In the genomic region with DNA sequence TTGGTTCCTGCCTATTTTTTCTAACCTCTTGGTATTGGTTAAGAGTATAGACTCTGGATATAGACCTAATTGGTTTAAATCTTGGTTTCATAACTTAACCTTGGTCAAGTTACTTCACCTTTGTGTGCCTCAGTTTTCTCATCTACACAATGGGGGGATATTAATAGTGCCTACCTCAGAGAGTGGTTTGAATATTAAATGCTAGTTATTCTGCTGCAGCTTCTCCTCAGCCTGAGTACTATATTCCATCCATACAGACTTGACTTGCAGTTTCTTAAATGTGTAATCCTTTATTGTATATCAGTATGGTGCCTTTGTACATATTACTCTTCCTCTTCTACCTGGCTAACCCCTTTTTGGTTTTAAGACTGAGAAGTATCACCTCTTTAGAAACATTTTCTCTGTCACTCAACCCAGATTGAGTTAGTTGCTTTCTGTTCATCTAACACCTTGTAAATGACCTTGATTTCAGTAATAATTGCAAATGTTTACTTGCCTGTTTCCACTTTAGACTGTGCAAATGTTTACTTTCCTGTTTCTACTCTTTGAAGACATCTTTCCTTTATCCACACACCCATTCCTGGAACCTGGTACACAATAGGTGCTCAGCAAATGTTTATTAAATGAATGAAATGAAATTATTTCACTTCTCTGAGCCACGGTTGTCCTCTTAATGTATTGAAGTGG, we compare ENCODE assay signal across 1 cellular context.
TF ChIP-seq lines count a peak whose summit lies in the region.

No MANE protein-coding gene starts in this region.

TF ChIP-seq in HepG2, 621 proteins besides CTCF, POLR2A, EP300 and RAD21 (continued from another document and continues in another):
- TF ChIP-seq, protein P1, sequence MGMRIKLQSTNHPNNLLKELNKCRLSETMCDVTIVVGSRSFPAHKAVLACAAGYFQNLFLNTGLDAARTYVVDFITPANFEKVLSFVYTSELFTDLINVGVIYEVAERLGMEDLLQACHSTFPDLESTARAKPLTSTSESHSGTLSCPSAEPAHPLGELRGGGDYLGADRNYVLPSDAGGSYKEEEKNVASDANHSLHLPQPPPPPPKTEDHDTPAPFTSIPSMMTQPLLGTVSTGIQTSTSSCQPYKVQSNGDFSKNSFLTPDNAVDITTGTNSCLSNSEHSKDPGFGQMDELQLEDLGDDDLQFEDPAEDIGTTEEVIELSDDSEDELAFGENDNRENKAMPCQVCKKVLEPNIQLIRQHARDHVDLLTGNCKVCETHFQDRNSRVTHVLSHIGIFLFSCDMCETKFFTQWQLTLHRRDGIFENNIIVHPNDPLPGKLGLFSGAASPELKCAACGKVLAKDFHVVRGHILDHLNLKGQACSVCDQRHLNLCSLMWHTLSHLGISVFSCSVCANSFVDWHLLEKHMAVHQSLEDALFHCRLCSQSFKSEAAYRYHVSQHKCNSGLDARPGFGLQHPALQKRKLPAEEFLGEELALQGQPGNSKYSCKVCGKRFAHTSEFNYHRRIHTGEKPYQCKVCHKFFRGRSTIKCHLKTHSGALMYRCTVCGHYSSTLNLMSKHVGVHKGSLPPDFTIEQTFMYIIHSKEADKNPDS (CRISPR knock-in tag; IDR thresholded peaks at IDR 0.05): no peak
- TF ChIP-seq, protein P2, sequence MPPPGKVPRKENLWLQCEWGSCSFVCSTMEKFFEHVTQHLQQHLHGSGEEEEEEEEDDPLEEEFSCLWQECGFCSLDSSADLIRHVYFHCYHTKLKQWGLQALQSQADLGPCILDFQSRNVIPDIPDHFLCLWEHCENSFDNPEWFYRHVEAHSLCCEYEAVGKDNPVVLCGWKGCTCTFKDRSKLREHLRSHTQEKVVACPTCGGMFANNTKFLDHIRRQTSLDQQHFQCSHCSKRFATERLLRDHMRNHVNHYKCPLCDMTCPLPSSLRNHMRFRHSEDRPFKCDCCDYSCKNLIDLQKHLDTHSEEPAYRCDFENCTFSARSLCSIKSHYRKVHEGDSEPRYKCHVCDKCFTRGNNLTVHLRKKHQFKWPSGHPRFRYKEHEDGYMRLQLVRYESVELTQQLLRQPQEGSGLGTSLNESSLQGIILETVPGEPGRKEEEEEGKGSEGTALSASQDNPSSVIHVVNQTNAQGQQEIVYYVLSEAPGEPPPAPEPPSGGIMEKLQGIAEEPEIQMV (CRISPR knock-in tag; IDR thresholded peaks at IDR 0.05; ENCODE audit: low read depth): no peak
- TF ChIP-seq RFXAP (CRISPR knock-in tag; IDR thresholded peaks at IDR 0.05; ENCODE audit: borderline replicate concordance) (no peak), HDAC2 (CRISPR knock-in tag; IDR thresholded peaks at IDR 0.05) (peak; percentile 63; the same call in 1 of the 2 replicates), ZNF878 (CRISPR knock-in tag; IDR thresholded peaks at IDR 0.05) (peak; percentile 56; the same call in 1 of the 2 replicates), FOXA3 (CRISPR knock-in tag; IDR thresholded peaks at IDR 0.05) (peak; percentile 94), ZNF160 (CRISPR knock-in tag; IDR thresholded peaks at IDR 0.05) (no peak), PAX8 (CRISPR knock-in tag; IDR thresholded peaks at IDR 0.05; ENCODE audit: borderline replicate concordance) (no peak), ZNF263 (CRISPR knock-in tag; IDR thresholded peaks at IDR 0.05) (no peak), ZNF589 (CRISPR knock-in tag; conservative IDR thresholded peaks at IDR 0.05) (no peak), ZNF614 (CRISPR knock-in tag; IDR thresholded peaks at IDR 0.05; ENCODE audit: borderline replicate concordance) (no peak), SMYD3 (CRISPR knock-in tag; IDR thresholded peaks at IDR 0.05) (0 out of 2 replicates have a peak, but pooled peaks have one; percentile 16), HOXA7 (CRISPR knock-in tag; IDR thresholded peaks at IDR 0.05) (no peak), STAT5B (CRISPR knock-in tag; IDR thresholded peaks at IDR 0.05) (no peak), HMG20B (CRISPR knock-in tag; conservative IDR thresholded peaks at IDR 0.05) (no peak), ZKSCAN8 (CRISPR knock-in tag; IDR thresholded peaks at IDR 0.05; ENCODE audit: borderline replicate concordance) (peak; percentile 100), SP1 (IDR thresholded peaks at IDR 0.05) (no peak), SP1 (CRISPR knock-in tag; IDR thresholded peaks at IDR 0.05) (no peak), KLF16 (CRISPR knock-in tag; IDR thresholded peaks at IDR 0.05) (peak in 1 of 2 experiments; percentile 72; a peak in 2 of 4 replicates), KDM3A (CRISPR knock-in tag; IDR thresholded peaks at IDR 0.05; ENCODE audit: low read depth) (no peak), ZNF205 (CRISPR knock-in tag; IDR thresholded peaks at IDR 0.05) (no peak), ELF3 (CRISPR knock-in tag; IDR thresholded peaks at IDR 0.05) (peak; percentile 82), ZNF235 (CRISPR knock-in tag; IDR thresholded peaks at IDR 0.05; ENCODE audit: borderline replicate concordance) (no peak), ZNF605 (CRISPR knock-in tag; IDR thresholded peaks at IDR 0.05) (no peak), MXI1 (IDR thresholded peaks at IDR 0.05; ENCODE audit: borderline replicate concordance, low read depth, low read length) (no peak), KDM1A (CRISPR knock-in tag; IDR thresholded peaks at IDR 0.05) (peak; percentile 86; the same call in 1 of the 2 replicates), MED8 (CRISPR knock-in tag; IDR thresholded peaks at IDR 0.05; ENCODE audit: insufficient replicate concordance) (no peak)
- TF ChIP-seq, protein P3, sequence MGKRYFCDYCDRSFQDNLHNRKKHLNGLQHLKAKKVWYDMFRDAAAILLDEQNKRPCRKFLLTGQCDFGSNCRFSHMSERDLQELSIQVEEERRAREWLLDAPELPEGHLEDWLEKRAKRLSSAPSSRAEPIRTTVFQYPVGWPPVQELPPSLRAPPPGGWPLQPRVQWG (CRISPR knock-in tag; IDR thresholded peaks at IDR 0.05; ENCODE audit: borderline replicate concordance, low read depth): no peak
- TF ChIP-seq, protein P4, sequence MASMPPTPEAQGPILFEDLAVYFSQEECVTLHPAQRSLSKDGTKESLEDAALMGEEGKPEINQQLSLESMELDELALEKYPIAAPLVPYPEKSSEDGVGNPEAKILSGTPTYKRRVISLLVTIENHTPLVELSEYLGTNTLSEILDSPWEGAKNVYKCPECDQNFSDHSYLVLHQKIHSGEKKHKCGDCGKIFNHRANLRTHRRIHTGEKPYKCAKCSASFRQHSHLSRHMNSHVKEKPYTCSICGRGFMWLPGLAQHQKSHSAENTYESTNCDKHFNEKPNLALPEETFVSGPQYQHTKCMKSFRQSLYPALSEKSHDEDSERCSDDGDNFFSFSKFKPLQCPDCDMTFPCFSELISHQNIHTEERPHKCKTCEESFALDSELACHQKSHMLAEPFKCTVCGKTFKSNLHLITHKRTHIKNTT (CRISPR knock-in tag; IDR thresholded peaks at IDR 0.05): no peak
- TF ChIP-seq, protein P5, sequence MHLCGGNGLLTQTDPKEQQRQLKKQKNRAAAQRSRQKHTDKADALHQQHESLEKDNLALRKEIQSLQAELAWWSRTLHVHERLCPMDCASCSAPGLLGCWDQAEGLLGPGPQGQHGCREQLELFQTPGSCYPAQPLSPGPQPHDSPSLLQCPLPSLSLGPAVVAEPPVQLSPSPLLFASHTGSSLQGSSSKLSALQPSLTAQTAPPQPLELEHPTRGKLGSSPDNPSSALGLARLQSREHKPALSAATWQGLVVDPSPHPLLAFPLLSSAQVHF (CRISPR knock-in tag; IDR thresholded peaks at IDR 0.05): no peak
- TF ChIP-seq, protein P6, sequence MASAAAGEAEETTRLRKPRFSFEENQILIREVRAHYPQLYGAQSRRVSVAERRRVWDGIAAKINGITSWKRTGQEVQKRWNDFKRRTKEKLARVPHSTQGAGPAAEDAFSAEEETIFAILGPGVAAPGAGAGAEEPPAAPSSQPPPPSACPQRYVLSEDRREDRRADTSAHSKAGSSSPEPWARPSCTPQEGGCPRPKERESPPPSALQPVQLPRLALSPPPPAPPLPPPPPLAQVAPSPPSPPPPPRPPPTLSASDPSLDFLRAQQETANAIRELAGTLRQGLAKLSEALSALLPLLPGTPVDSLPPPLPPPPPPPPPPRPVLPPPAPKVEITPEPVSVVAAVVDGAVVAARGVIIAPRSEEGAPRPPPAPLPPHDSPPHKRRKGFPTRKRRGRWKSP (CRISPR knock-in tag; IDR thresholded peaks at IDR 0.05): no peak; the same call in 1 of the 2 replicates
- TF ChIP-seq, protein P7, sequence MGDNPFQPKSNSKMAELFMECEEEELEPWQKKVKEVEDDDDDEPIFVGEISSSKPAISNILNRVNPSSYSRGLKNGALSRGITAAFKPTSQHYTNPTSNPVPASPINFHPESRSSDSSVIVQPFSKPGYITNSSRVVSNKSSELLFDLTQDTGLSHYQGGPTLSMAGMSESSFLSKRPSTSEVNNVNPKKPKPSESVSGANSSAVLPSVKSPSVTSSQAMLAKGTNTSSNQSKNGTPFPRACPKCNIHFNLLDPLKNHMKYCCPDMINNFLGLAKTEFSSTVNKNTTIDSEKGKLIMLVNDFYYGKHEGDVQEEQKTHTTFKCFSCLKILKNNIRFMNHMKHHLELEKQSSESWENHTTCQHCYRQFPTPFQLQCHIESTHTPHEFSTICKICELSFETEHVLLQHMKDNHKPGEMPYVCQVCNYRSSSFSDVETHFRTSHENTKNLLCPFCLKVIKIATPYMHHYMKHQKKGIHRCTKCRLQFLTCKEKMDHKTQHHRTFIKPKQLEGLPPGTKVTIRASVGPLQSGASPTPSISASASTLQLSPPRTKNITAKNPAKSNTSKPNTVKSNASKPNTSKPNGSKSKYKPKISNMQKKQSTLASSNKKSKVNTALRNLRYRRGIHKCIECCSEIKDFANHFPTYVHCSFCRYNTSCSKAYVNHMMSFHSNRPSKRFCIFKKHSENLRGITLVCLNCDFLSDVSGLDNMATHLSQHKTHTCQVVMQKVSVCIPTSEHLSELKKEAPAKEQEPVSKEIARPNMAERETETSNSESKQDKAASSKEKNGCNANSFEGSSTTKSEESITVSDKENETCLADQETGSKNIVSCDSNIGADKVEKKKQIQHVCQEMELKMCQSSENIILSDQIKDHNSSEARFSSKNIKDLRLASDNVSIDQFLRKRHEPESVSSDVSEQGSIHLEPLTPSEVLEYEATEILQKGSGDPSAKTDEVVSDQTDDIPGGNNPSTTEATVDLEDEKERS (CRISPR knock-in tag; IDR thresholded peaks at IDR 0.05): 0 out of 2 replicates have a peak, but pooled peaks have one; percentile 44
- TF ChIP-seq, protein P8, sequence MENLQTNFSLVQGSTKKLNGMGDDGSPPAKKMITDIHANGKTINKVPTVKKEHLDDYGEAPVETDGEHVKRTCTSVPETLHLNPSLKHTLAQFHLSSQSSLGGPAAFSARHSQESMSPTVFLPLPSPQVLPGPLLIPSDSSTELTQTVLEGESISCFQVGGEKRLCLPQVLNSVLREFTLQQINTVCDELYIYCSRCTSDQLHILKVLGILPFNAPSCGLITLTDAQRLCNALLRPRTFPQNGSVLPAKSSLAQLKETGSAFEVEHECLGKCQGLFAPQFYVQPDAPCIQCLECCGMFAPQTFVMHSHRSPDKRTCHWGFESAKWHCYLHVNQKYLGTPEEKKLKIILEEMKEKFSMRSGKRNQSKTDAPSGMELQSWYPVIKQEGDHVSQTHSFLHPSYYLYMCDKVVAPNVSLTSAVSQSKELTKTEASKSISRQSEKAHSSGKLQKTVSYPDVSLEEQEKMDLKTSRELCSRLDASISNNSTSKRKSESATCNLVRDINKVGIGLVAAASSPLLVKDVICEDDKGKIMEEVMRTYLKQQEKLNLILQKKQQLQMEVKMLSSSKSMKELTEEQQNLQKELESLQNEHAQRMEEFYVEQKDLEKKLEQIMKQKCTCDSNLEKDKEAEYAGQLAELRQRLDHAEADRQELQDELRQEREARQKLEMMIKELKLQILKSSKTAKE (CRISPR knock-in tag; IDR thresholded peaks at IDR 0.05; ENCODE audit: borderline replicate concordance): 0 out of 2 replicates have a peak, but pooled peaks have one; percentile 29
- TF ChIP-seq, protein P9, sequence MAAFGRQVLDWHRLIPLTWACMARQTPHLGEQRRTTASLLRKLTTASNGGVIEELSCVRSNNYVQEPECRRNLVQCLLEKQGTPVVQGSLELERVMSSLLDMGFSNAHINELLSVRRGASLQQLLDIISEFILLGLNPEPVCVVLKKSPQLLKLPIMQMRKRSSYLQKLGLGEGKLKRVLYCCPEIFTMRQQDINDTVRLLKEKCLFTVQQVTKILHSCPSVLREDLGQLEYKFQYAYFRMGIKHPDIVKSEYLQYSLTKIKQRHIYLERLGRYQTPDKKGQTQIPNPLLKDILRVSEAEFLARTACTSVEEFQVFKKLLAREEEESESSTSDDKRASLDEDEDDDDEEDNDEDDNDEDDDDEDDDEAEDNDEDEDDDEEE (CRISPR knock-in tag; IDR thresholded peaks at IDR 0.05): no peak
- TF ChIP-seq, protein P10, sequence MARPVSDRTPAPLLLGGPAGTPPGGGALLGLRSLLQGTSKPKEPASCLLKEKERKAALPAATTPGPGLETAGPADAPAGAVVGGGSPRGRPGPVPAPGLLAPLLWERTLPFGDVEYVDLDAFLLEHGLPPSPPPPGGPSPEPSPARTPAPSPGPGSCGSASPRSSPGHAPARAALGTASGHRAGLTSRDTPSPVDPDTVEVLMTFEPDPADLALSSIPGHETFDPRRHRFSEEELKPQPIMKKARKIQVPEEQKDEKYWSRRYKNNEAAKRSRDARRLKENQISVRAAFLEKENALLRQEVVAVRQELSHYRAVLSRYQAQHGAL (CRISPR knock-in tag; IDR thresholded peaks at IDR 0.05; ENCODE audit: not compliant biosample characterization): no peak
- TF ChIP-seq, protein P11, sequence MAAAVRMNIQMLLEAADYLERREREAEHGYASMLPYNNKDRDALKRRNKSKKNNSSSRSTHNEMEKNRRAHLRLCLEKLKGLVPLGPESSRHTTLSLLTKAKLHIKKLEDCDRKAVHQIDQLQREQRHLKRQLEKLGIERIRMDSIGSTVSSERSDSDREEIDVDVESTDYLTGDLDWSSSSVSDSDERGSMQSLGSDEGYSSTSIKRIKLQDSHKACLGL (CRISPR knock-in tag; IDR thresholded peaks at IDR 0.05): no peak
